8 cellular contexts compared by ENCODE assay signal in the genomic region with DNA sequence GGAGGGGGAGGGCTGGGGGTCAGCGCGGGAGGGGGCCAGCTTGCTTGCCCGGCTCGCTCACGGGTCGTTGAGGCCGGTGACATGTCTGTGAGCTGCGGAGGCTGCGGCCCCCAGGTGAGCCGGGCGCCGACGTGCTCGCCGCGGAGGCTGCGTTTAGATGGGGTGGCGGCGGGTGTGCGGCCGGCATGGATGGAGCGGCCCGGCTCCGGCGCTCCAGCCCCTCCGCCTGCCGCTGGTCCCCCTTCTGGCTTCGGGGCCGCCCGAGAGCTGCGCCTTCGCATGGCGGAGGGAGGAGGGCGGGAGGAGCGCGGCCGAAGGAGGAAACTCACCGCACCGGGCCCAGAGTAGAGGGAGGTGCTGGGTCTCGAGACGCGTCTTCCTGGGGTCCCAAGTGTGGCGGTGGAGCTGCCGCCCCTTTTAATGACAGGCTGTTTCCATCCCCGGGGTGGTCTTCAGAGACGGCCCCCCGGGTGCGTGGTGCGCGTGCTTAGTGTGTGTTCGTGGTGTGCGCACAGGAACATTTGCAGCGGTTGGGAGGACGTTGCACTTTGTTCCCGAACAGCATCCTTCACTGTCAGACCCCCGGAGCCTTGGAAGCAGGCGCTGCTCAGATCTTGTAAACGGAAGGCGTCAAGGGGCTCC.
DNase-seq lines count a peak whose midpoint lies in the region; ATAC-seq and TF ChIP-seq lines count a peak whose summit lies in the region.

Gene AKAP11, plus strand, starts transcription at position 38 of the 642 bp plus-strand sequence. CDS start 14,197 bp downstream, outside the sequence.

- DNase-seq in COLO668 (lab: John Stamatoyannopoulos, UW; ENCODE audit: unreplicated experiment) = peak; percentile 90
- DNase-seq in SW480 (ENCODE audit: low spot score) = peak; percentile 60
- DNase-seq in hepatic stellate cell (ENCODE audit: low spot score) = peak; percentile 32
- DNase-seq in retinal pigment epithelial cell (ENCODE audit: low read depth) = no peak
- DNase-seq in NCI-H2107 (lab: John Stamatoyannopoulos, UW) = no peak

- ATAC-seq in GM19438 (IDR thresholded peaks at IDR 0.05; ENCODE audit: low read depth, unreplicated experiment) (peak; percentile 22), HG03571 (IDR thresholded peaks at IDR 0.05; ENCODE audit: unreplicated experiment) (peak; percentile 17)

- no peak for TF ChIP-seq CTCF in retinal pigment epithelial cell (conservative IDR thresholded peaks at IDR 0.05; ENCODE audit: low read depth, low read length)

- peak within 1 kb of the TSS; percentile 95 for H3K27ac ChIP-seq in angular gyrus (ENCODE audit: low read depth, low read length)

- H3K4me3 ChIP-seq in retinal pigment epithelial cell (ENCODE audit: low read length) = peak within 1 kb of the TSS; percentile 83

Comparison
In these comparisons a context has a peak if more than half of its experiments do, and no peak if none do; other contexts are left out.
1. DNase-seq: peak in COLO668 (single experiment), SW480 (single experiment) and hepatic stellate cell (single experiment); none in retinal pigment epithelial cell (single experiment) and NCI-H2107 (single experiment).